Comparison of ENCODE assay signal across 7 cellular contexts in the genomic region with DNA sequence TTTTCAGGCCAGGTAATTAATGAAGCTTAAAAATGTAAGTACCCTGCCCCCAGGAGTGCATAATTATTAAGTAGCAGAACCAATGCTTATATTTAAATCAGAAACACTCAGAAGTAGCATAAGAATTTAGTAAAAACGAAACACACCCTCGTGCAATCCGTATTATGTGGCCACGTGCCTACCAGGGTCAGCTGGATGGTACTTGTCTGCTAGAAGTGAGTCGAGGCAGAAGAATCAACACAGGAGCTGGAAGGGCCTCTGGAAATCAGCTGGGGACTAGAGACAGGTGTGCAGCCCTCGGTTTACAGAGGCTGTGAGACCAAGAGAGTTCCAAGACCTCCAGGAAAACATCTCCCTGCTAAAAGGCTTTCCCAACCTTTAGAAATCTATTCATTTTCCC. TPM values are rescaled to one million over a fixed set of nuclear protein-coding genes. Genes with fewer than 3 reads are reported as not detected.
A peak's percentile ranks its signal among the peaks of the same experiment; 100 is the strongest.
DNase-seq lines count a peak whose midpoint lies in the region; ATAC-seq, FAIRE-seq and TF ChIP-seq lines count a peak whose summit lies in the region.

No MANE protein-coding gene starts in this region.

- no peak for DNase-seq in LNCaP clone FGC (ENCODE audit: low read depth)
- no peak for DNase-seq in activated T-helper 2 cell treated with anti-CD3 and anti-CD28 coated beads, Interferon-gamma antibody, Interleukin-2, Interleukin-4, amounts not matched to agents 10 μg/mL and 5 μg/mL and 100 μg/mL, durations not matched to agents 14 hours and 24 hours and 36 hours (ENCODE audit: low spot score)
- no peak for DNase-seq in kidney
- DNase-seq in stimulated activated naive B cell treated with anti-CD40 and anti-IgM and Interleukin-4, amounts not matched to agents 10 μg/mL and 1 μg/mL and 100 μg/mL, for 72 hours = no peak
- DNase-seq in D721Med (ENCODE audit: insufficient read length, low spot score) = no peak

- peak; percentile 44 to 47 for ATAC-seq in stimulated activated naive B cell treated with anti-CD40 and anti-IgM and Interleukin-4, amounts not matched to agents 10 μg/mL and 1 μg/mL and 100 μg/mL, for 72 hours (replicated peaks)
- ATAC-seq in GM18868 (IDR thresholded peaks at IDR 0.05; ENCODE audit: unreplicated experiment) = no peak
- ATAC-seq in HG02973 (IDR thresholded peaks at IDR 0.05; ENCODE audit: unreplicated experiment) = no peak

- H3K36me3 Mint-ChIP-seq in activated T-helper 2 cell treated with anti-CD3 and anti-CD28 coated beads, Interferon-gamma antibody, Interleukin-2, Interleukin-4, amounts not matched to agents 10 μg/mL and 5 μg/mL and 100 μg/mL, durations not matched to agents 14 hours and 24 hours and 36 hours (ENCODE audit: low read depth) = no peaks in the 10 kb centered on the region
- peaks cover 0 to 3% of the 10 kb centered on the region in 2 donors for H3K36me3 Mint-ChIP-seq in stimulated activated naive B cell treated with anti-CD40 and anti-IgM and Interleukin-4, amounts not matched to agents 10 μg/mL and 1 μg/mL and 100 μg/mL, for 72 hours

- peaks cover 9% of the 10 kb centered on the region for H3K4me1 Mint-ChIP-seq in activated T-helper 2 cell treated with anti-CD3 and anti-CD28 coated beads, Interferon-gamma antibody, Interleukin-2, Interleukin-4, amounts not matched to agents 10 μg/mL and 5 μg/mL and 100 μg/mL, durations not matched to agents 14 hours and 24 hours and 36 hours (ENCODE audit: low read depth)
- H3K4me1 Mint-ChIP-seq in stimulated activated naive B cell treated with anti-CD40 and anti-IgM and Interleukin-4, amounts not matched to agents 10 μg/mL and 1 μg/mL and 100 μg/mL, for 72 hours = peaks cover 4 to 8% of the 10 kb centered on the region in 2 donors

- no peak overlapping the region for H3K27ac Mint-ChIP-seq in activated T-helper 2 cell treated with anti-CD3 and anti-CD28 coated beads, Interferon-gamma antibody, Interleukin-2, Interleukin-4, amounts not matched to agents 10 μg/mL and 5 μg/mL and 100 μg/mL, durations not matched to agents 14 hours and 24 hours and 36 hours
- H3K27ac Mint-ChIP-seq in stimulated activated naive B cell treated with anti-CD40 and anti-IgM and Interleukin-4, amounts not matched to agents 10 μg/mL and 1 μg/mL and 100 μg/mL, for 72 hours = no peak overlapping the region

- no peaks in the 10 kb centered on the region for H3K9me3 Mint-ChIP-seq in activated T-helper 2 cell treated with anti-CD3 and anti-CD28 coated beads, Interferon-gamma antibody, Interleukin-2, Interleukin-4, amounts not matched to agents 10 μg/mL and 5 μg/mL and 100 μg/mL, durations not matched to agents 14 hours and 24 hours and 36 hours
- H3K9me3 Mint-ChIP-seq in stimulated activated naive B cell treated with anti-CD40 and anti-IgM and Interleukin-4, amounts not matched to agents 10 μg/mL and 1 μg/mL and 100 μg/mL, for 72 hours = no peaks in the 10 kb centered on the region

- peaks cover 62% of the 10 kb centered on the region for H3K27me3 Mint-ChIP-seq in activated T-helper 2 cell treated with anti-CD3 and anti-CD28 coated beads, Interferon-gamma antibody, Interleukin-2, Interleukin-4, amounts not matched to agents 10 μg/mL and 5 μg/mL and 100 μg/mL, durations not matched to agents 14 hours and 24 hours and 36 hours (ENCODE audit: low read depth)
- H3K27me3 Mint-ChIP-seq in stimulated activated naive B cell treated with anti-CD40 and anti-IgM and Interleukin-4, amounts not matched to agents 10 μg/mL and 1 μg/mL and 100 μg/mL, for 72 hours = peaks cover 52 to 73% of the 10 kb centered on the region in 2 donors

- H3K4me3 ChIP-seq in LNCaP clone FGC (ENCODE audit: low read depth, low read length) = peak overlapping the region; percentile 57
- H3K4me3 ChIP-seq in kidney (ENCODE audit: low read length in 2 of 2) = peak overlapping the region; percentile 81 to 88

- intact Hi-C loops in activated T-helper 2 cell treated with anti-CD3 and anti-CD28 coated beads, Interferon-gamma antibody, Interleukin-2, Interleukin-4, amounts not matched to agents 10 μg/mL and 5 μg/mL and 100 μg/mL, durations not matched to agents 14 hours and 24 hours and 36 hours (cut with micrococcal nuclease) = no loop called here
- intact Hi-C loops in kidney (cut with DNase I) = no loop called here

- H3K27ac ChIP-seq in kidney (ENCODE audit: low read depth in 2 of 2, low read length in 2 of 2) = no peak overlapping the region

- FAIRE-seq in kidney (lab: Jason Lieb, UNC) = no peak
- no peak for FAIRE-seq in D721Med (lab: Jason Lieb, UNC)

- no peak for TF ChIP-seq CTCF in LNCaP clone FGC (IDR thresholded peaks at IDR 0.05; ENCODE audit: control insufficient read depth, extremely low read depth, insufficient read depth)
- TF ChIP-seq CTCF in kidney (IDR thresholded peaks at IDR 0.05; ENCODE audit: borderline replicate concordance, extremely low read depth, insufficient read depth) = no peak
- no peak for TF ChIP-seq CTCF in D721Med (IDR thresholded peaks at IDR 0.05; ENCODE audit: insufficient read depth, missing control alignments)

- H3K9ac ChIP-seq in kidney (ENCODE audit: low read length in 2 of 2) = peak overlapping the region; percentile 47 to 59

- H3K4me3 Mint-ChIP-seq in activated T-helper 2 cell treated with anti-CD3 and anti-CD28 coated beads, Interferon-gamma antibody, Interleukin-2, Interleukin-4, amounts not matched to agents 10 μg/mL and 5 μg/mL and 100 μg/mL, durations not matched to agents 14 hours and 24 hours and 36 hours (ENCODE audit: low read depth) = peak overlapping the region; percentile 60
- peak overlapping the region; percentile 86 to 87 for H3K4me3 Mint-ChIP-seq in stimulated activated naive B cell treated with anti-CD40 and anti-IgM and Interleukin-4, amounts not matched to agents 10 μg/mL and 1 μg/mL and 100 μg/mL, for 72 hours

- H3K9me3 ChIP-seq in kidney (ENCODE audit: control insufficient read depth in 1 of 2, low read length in 2 of 2) = no peaks in the 10 kb centered on the region

- no peaks in the 10 kb centered on the region for H3K36me3 ChIP-seq in kidney (ENCODE audit: control insufficient read depth in 1 of 2, insufficient read depth in 2 of 2, low read length in 2 of 2)

- peaks cover 0 to 3% of the 10 kb centered on the region in 2 donors for H3K4me1 ChIP-seq in kidney (ENCODE audit: control insufficient read depth in 1 of 2, insufficient read depth in 1 of 2, low read depth in 1 of 2, low read length in 2 of 2)

RNA-seq across cellular contexts. Expression of a gene that starts 0.6 kb away (rescaled TPM):
- not detected in 2 replicates for total RNA-seq in activated T-helper 2 cell treated with anti-CD3 and anti-CD28 coated beads, Interferon-gamma antibody, Interleukin-2, Interleukin-4, amounts not matched to agents 10 μg/mL and 5 μg/mL and 100 μg/mL, durations not matched to agents 14 hours and 24 hours and 36 hours
- total RNA-seq in kidney = 10.4 TPM
- 15.0 TPM for polyA plus RNA-seq in kidney (ENCODE audit: insufficient read depth, low read depth, low replicate concordance)

RNA-seq across cellular contexts. Expression of a gene that starts 37.3 kb away (rescaled TPM):
- 1.3 and 1.9 TPM in 2 replicates for total RNA-seq in activated T-helper 2 cell treated with anti-CD3 and anti-CD28 coated beads, Interferon-gamma antibody, Interleukin-2, Interleukin-4, amounts not matched to agents 10 μg/mL and 5 μg/mL and 100 μg/mL, durations not matched to agents 14 hours and 24 hours and 36 hours
- total RNA-seq in kidney = 151 TPM
- polyA plus RNA-seq in kidney (ENCODE audit: insufficient read depth, low read depth, low replicate concordance) = 75.5 TPM

RNA-seq across cellular contexts. Expression of a gene that starts 55.6 kb away (rescaled TPM):
- total RNA-seq in activated T-helper 2 cell treated with anti-CD3 and anti-CD28 coated beads, Interferon-gamma antibody, Interleukin-2, Interleukin-4, amounts not matched to agents 10 μg/mL and 5 μg/mL and 100 μg/mL, durations not matched to agents 14 hours and 24 hours and 36 hours = 0.09 TPM in 2 replicates
- 4.5 TPM for total RNA-seq in kidney
- 1.3 TPM for polyA plus RNA-seq in kidney (ENCODE audit: insufficient read depth, low read depth, low replicate concordance)

Comparison
In these comparisons a context has a peak if more than half of its experiments do, and no peak if none do; other contexts are left out.
1. ATAC-seq: peak in stimulated activated naive B cell treated with anti-CD40 and anti-IgM and Interleukin-4, amounts not matched to agents 10 μg/mL and 1 μg/mL and 100 μg/mL, for 72 hours (2 of 2); none in GM18868 (single experiment) and HG02973 (single experiment).
2. RNA of a gene that starts 0.6 kb away (total RNA-seq): 10.4 TPM in kidney (single experiment); not detected in activated T-helper 2 cell treated with anti-CD3 and anti-CD28 coated beads, Interferon-gamma antibody, Interleukin-2, Interleukin-4, amounts not matched to agents 10 μg/mL and 5 μg/mL and 100 μg/mL, durations not matched to agents 14 hours and 24 hours and 36 hours; every median in the first group is over 10 times any median in the second.
3. RNA of a gene that starts 37.3 kb away (total RNA-seq): 151 TPM in kidney (single experiment); 1.3 to 1.9 TPM in activated T-helper 2 cell treated with anti-CD3 and anti-CD28 coated beads, Interferon-gamma antibody, Interleukin-2, Interleukin-4, amounts not matched to agents 10 μg/mL and 5 μg/mL and 100 μg/mL, durations not matched to agents 14 hours and 24 hours and 36 hours; every median in the first group is over 10 times any median in the second.